Comparison of ENCODE assay signal across 19 cellular contexts in the genomic region with DNA sequence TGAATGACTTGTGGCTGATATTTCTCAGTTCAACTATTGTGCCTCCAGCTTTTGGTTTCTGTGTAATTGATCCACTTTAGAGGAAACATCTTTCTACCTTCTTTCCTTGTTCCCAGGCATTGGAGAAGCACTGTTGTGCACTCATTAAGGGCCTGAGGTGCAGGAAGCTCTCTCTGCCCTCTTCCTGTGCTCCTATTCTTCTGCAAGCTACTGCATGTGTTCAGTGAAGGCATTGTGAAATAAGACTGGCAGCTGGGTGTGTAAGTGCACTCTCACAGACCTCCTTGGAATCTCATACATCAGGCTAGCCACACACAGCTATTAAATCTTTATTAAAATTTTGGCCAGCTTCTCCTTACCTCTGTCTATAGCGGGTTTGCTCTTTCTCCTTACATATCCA.
"Had no signal": no experiment of that assay in that cellular context is flagged by ENCODE, and none has a peak within 500 bp of the region (broad histone marks: within the 10 kb centered on the region; RNA-seq: fewer than 3 reads in every experiment).

No MANE protein-coding gene starts in this region.

- H2AFZ ChIP-seq: parathyroid adenoma had no signal

- H3K27me3 ChIP-seq: testis had no signal

- H3K9me3 ChIP-seq: mucosa of descending colon, testis had no signal

- H3K4me2 ChIP-seq: SK-N-SH had no signal

- DNase-seq: activated CD4-positive, alpha-beta T cell treated with anti-CD3 and anti-CD28 coated beads for 48 hours; activated CD4-positive, CD25-positive, alpha-beta regulatory T cell; activated CD8-positive, alpha-beta T cell treated with anti-CD3 and anti-CD28 coated beads for 36 hours; activated naive CD4-positive, alpha-beta T cell treated with Interleukin-2 at 50 U/mL for 16 hours; activated naive CD8-positive, alpha-beta T cell treated with anti-CD3 and anti-CD28 coated beads, Interleukin-2, amount 10 ng/mL, durations not matched to agents 7 days and 5 days; activated T-cell treated with anti-CD3 and anti-CD28 coated beads, Interleukin-2, amount 50 U/mL, for 1 hour; cortex of kidney; effector CD8-positive, alpha-beta T cell; mesenchymal stem cell; mucosa of descending colon; naive thymus-derived CD4-positive, alpha-beta T cell; SK-N-SH; stimulated activated CD4-positive, alpha-beta T cell treated with anti-CD3 and anti-CD28 coated beads, Interleukin-4, amount 100 ng/mL, for 24 hours; testis had no signal

- FAIRE-seq: endothelial cell of umbilical vein, frontal cortex had no signal

- H3K9ac ChIP-seq: parathyroid adenoma, SK-N-SH had no signal

- H3K27ac ChIP-seq: parathyroid adenoma, testis had no signal

- ATAC-seq: activated CD8-positive, alpha-beta T cell treated with anti-CD3 and anti-CD28 coated beads for 36 hours; mucosa of descending colon; naive thymus-derived CD4-positive, alpha-beta T cell; sciatic nerve; stimulated activated effector memory CD8-positive, alpha-beta T cell treated with anti-CD3 and anti-CD28 coated beads, Interleukin-12 subunit alpha, Interleukin-12 subunit beta, amount 100 ng/mL, for 72 hours had no signal

- H3K4me3 ChIP-seq: mucosa of descending colon, testis had no signal

- H3K4me1 ChIP-seq: testis had no signal
